Comparison of ENCODE assay signal across 31 cellular contexts in the genomic region with DNA sequence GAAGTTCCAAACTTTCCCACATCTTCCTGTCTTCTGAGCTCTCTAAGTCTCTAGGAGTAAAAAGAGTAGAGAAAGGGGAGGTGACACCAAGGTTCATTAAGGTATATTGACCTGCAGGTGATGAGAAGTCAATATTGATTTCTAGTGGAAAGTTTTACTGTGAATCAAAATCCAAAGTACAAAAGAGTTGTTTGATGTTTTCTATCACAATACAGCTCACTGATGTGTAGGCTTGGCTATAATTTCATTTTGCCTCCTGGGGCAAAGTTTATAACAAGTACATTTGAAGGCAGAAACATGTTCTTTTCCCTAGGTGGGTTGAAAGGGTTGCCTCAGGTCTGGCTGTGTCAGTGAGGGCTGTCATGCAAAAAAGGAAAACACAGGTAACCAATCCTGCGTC.
"Had no signal": no experiment of that assay in that cellular context is flagged by ENCODE, and none has a peak within 500 bp of the region (broad histone marks: within the 10 kb centered on the region; RNA-seq: fewer than 3 reads in every experiment).

No MANE protein-coding gene starts in this region.

- DNase-seq: activated CD4-positive, alpha-beta memory T cell treated with anti-CD3 and anti-CD28 coated beads, Interleukin-2, amount 10 ng/mL, durations not matched to agents 7 days and 5 days; activated CD4-positive, alpha-beta T cell treated with anti-CD3 and anti-CD28 coated beads for 36 hours; activated CD4-positive, alpha-beta T cell treated with anti-CD3 and anti-CD28 coated beads, Interleukin-2, amount 10 ng/mL, durations not matched to agents 7 days and 5 days; activated CD4-positive, alpha-beta T cell treated with anti-CD3 and anti-CD28 coated beads, Interleukin-2, amount 50 U/mL, for 4 hours; activated CD4-positive, CD25-positive, alpha-beta regulatory T cell; activated CD4-positive, CD25-positive, alpha-beta regulatory T cell treated with anti-CD3 and anti-CD28 coated beads, Interleukin-2, amount 50 U/mL, for 72 hours; activated CD8-positive, alpha-beta memory T cell treated with anti-CD3 and anti-CD28 coated beads, Interleukin-2, amount 50 U/mL, for 48 hours; activated gamma-delta T cell; activated naive CD4-positive, alpha-beta T cell; activated naive CD4-positive, alpha-beta T cell treated with anti-CD3 and anti-CD28 coated beads, Interleukin-2, amount 10 ng/mL, durations not matched to agents 7 days and 5 days; activated naive CD8-positive, alpha-beta T cell treated with anti-CD3 and anti-CD28 coated beads, Interleukin-2, amount 10 ng/mL, durations not matched to agents 7 days and 5 days; activated T-cell treated with anti-CD3 and anti-CD28 coated beads for 4 hours; activated T-cell treated with anti-CD3 and anti-CD28 coated beads, Interleukin-2, amount 50 U/mL, for 24 hours; activated T-cell treated with anti-CD3 and anti-CD28 coated beads, Interleukin-2, amount 50 U/mL, for 72 hours; cortex of kidney; dermis blood vessel endothelial cell; effector CD8-positive, alpha-beta T cell; foreskin keratinocyte; gastrocnemius medialis; glutamatergic neuron; heart left ventricle; T-helper 2 cell had no signal

- H3K36me3 Mint-ChIP-seq: activated naive CD4-positive, alpha-beta T cell treated with anti-CD3 and anti-CD28 coated beads, Interleukin-2, amount 10 ng/mL, durations not matched to agents 7 days and 5 days; activated naive CD4-positive, alpha-beta T cell treated with anti-CD3 and anti-CD28 coated beads, Interleukin-2, amount 50 U/mL, for 72 hours; activated naive CD8-positive, alpha-beta T cell treated with anti-CD3 and anti-CD28 coated beads, Interleukin-2, amount 10 ng/mL, durations not matched to agents 7 days and 5 days; brain had no signal

- H3K4me1 Mint-ChIP-seq: activated CD4-positive, alpha-beta memory T cell treated with anti-CD3 and anti-CD28 coated beads, Interleukin-2, amount 10 ng/mL, durations not matched to agents 7 days and 5 days; activated CD4-positive, alpha-beta T cell treated with anti-CD3 and anti-CD28 coated beads for 36 hours; activated CD4-positive, alpha-beta T cell treated with anti-CD3 and anti-CD28 coated beads, Interleukin-2, amount 10 ng/mL, durations not matched to agents 7 days and 5 days; activated naive CD4-positive, alpha-beta T cell treated with anti-CD3 and anti-CD28 coated beads, Interleukin-2, amount 10 ng/mL, durations not matched to agents 7 days and 5 days; activated naive CD8-positive, alpha-beta T cell treated with anti-CD3 and anti-CD28 coated beads, Interleukin-2, amount 10 ng/mL, durations not matched to agents 7 days and 5 days; brain; central memory CD8-positive, alpha-beta T cell; endodermal cell had no signal

- H3K4me3 Mint-ChIP-seq: activated CD4-positive, alpha-beta memory T cell treated with anti-CD3 and anti-CD28 coated beads, Interleukin-2, amount 10 ng/mL, durations not matched to agents 7 days and 5 days; activated CD4-positive, alpha-beta T cell treated with anti-CD3 and anti-CD28 coated beads for 36 hours; activated CD4-positive, alpha-beta T cell treated with anti-CD3 and anti-CD28 coated beads, Interleukin-2, amount 10 ng/mL, durations not matched to agents 7 days and 5 days; activated naive CD4-positive, alpha-beta T cell treated with anti-CD3 and anti-CD28 coated beads, Interleukin-2, amount 10 ng/mL, durations not matched to agents 7 days and 5 days; activated naive CD8-positive, alpha-beta T cell treated with anti-CD3 and anti-CD28 coated beads, Interleukin-2, amount 10 ng/mL, durations not matched to agents 7 days and 5 days; activated T-cell treated with anti-CD3 and anti-CD28 coated beads, Interleukin-2, amount 50 U/mL, for 24 hours; activated T-cell treated with anti-CD3 and anti-CD28 coated beads, Interleukin-2, amount 50 U/mL, for 72 hours; brain; central memory CD8-positive, alpha-beta T cell; endodermal cell had no signal

- H3K36me3 ChIP-seq: ascending aorta, breast epithelium, cardiac muscle cell, gastrocnemius medialis, heart left ventricle had no signal

- H3K9me3 Mint-ChIP-seq: activated CD4-positive, alpha-beta memory T cell treated with anti-CD3 and anti-CD28 coated beads, Interleukin-2, amount 10 ng/mL, durations not matched to agents 7 days and 5 days; activated CD4-positive, alpha-beta T cell treated with anti-CD3 and anti-CD28 coated beads, Interleukin-2, amount 10 ng/mL, durations not matched to agents 7 days and 5 days; activated naive CD4-positive, alpha-beta T cell treated with anti-CD3 and anti-CD28 coated beads, Interleukin-2, amount 10 ng/mL, durations not matched to agents 7 days and 5 days; activated naive CD4-positive, alpha-beta T cell treated with anti-CD3 and anti-CD28 coated beads, Interleukin-2, amount 50 U/mL, for 72 hours; activated naive CD8-positive, alpha-beta T cell treated with anti-CD3 and anti-CD28 coated beads, Interleukin-2, amount 10 ng/mL, durations not matched to agents 7 days and 5 days; activated T-cell treated with anti-CD3 and anti-CD28 coated beads, Interleukin-2, amount 50 U/mL, for 24 hours; central memory CD8-positive, alpha-beta T cell had no signal

- H3K27ac Mint-ChIP-seq: activated CD4-positive, alpha-beta memory T cell treated with anti-CD3 and anti-CD28 coated beads, Interleukin-2, amount 10 ng/mL, durations not matched to agents 7 days and 5 days; activated CD4-positive, alpha-beta T cell treated with anti-CD3 and anti-CD28 coated beads for 36 hours; activated CD4-positive, alpha-beta T cell treated with anti-CD3 and anti-CD28 coated beads, Interleukin-2, amount 10 ng/mL, durations not matched to agents 7 days and 5 days; activated naive CD4-positive, alpha-beta T cell treated with anti-CD3 and anti-CD28 coated beads, Interleukin-2, amount 10 ng/mL, durations not matched to agents 7 days and 5 days; activated naive CD4-positive, alpha-beta T cell treated with anti-CD3 and anti-CD28 coated beads, Interleukin-2, amount 50 U/mL, for 72 hours; activated naive CD8-positive, alpha-beta T cell treated with anti-CD3 and anti-CD28 coated beads, Interleukin-2, amount 10 ng/mL, durations not matched to agents 7 days and 5 days; activated T-cell treated with anti-CD3 and anti-CD28 coated beads, Interleukin-2, amount 50 U/mL, for 24 hours; activated T-cell treated with anti-CD3 and anti-CD28 coated beads, Interleukin-2, amount 50 U/mL, for 72 hours; brain; endodermal cell had no signal

- H3K27me3 Mint-ChIP-seq: activated CD4-positive, alpha-beta T cell treated with anti-CD3 and anti-CD28 coated beads, Interleukin-2, amount 10 ng/mL, durations not matched to agents 7 days and 5 days; activated T-cell treated with anti-CD3 and anti-CD28 coated beads, Interleukin-2, amount 50 U/mL, for 24 hours had no signal

- FAIRE-seq: colon had no signal

- H3K27me3 ChIP-seq: ascending aorta, breast epithelium, cardiac muscle cell, gastrocnemius medialis, heart left ventricle had no signal

- H3K9me3 ChIP-seq: ascending aorta, breast epithelium, gastrocnemius medialis, heart left ventricle had no signal

- ATAC-seq: activated CD4-positive, alpha-beta T cell treated with anti-CD3 and anti-CD28 coated beads for 36 hours; activated naive CD4-positive, alpha-beta T cell treated with anti-CD3 and anti-CD28 coated beads, Interleukin-2, amount 50 U/mL, for 72 hours; activated T-cell treated with anti-CD3 and anti-CD28 coated beads, Interleukin-2, amount 50 U/mL, for 72 hours; esophagus mucosa; foreskin keratinocyte; gastrocnemius medialis; heart left ventricle had no signal

- H3K4me1 ChIP-seq: ascending aorta, breast epithelium, foreskin keratinocyte, gastrocnemius medialis, heart left ventricle had no signal

- H3K4me3 ChIP-seq: ascending aorta, breast epithelium, cardiac muscle cell, gastrocnemius medialis, heart left ventricle had no signal

- H3K27ac ChIP-seq: ascending aorta, breast epithelium, cardiac muscle cell, foreskin keratinocyte, gastrocnemius medialis, heart left ventricle had no signal
